Comparison of ENCODE assay signal across 9 cellular contexts in genomic region chr1:36133484-36133883, GRCh38. TPM values are rescaled to one million over a fixed set of nuclear protein-coding genes. Genes with fewer than 3 reads are reported as not detected.
DNase-seq lines count a peak whose midpoint lies in the region; ATAC-seq, FAIRE-seq and TF ChIP-seq lines count a peak whose summit lies in the region.
"Had no signal": no experiment of that assay in that cellular context is flagged by ENCODE, and none has a peak within 500 bp of the region (broad histone marks: within the 10 kb centered on the region; RNA-seq: fewer than 3 reads in every experiment).

No MANE protein-coding gene starts in this region.

- peaks cover 5% of the 10 kb centered on the region for H3K36me3 Mint-ChIP-seq in activated T-helper 1 cell treated with anti-CD3 and anti-CD28 coated beads, Interleukin-12 subunit alpha, Interleukin-12 subunit beta, Interleukin-2, Interleukin-4 antibody, amounts not matched to agents 30 ng/mL and 10 ng/mL and 1 ng/mL, durations not matched to agents 14 hours and 24 hours and 36 hours (ENCODE audit: low read depth)

- no peak for TF ChIP-seq POLR2A in GM12891 (IDR thresholded peaks at IDR 0.05; ENCODE audit: low read depth, low read length)
- no peak for TF ChIP-seq POLR2A in esophagus muscularis mucosa (IDR thresholded peaks at IDR 0.05; ENCODE audit: low read depth)

- DNase-seq in GM12891 (ENCODE audit: insufficient read length, low spot score) (no peak), RCC 7860 (ENCODE audit: low spot score) (peak; percentile 92), esophagus muscularis mucosa (ENCODE audit: extremely low spot score) (no peak), retinal pigment epithelial cell (ENCODE audit: low read depth) (peak; percentile 89), WERI-Rb-1 (no peak), UCSD-AML1 (lab: John Stamatoyannopoulos, UW; ENCODE audit: unreplicated experiment) (no peak)
- no peak for DNase-seq in activated T-helper 1 cell treated with anti-CD3 and anti-CD28 coated beads, Interleukin-12 subunit alpha, Interleukin-12 subunit beta, Interleukin-2, Interleukin-4 antibody, amounts not matched to agents 30 ng/mL and 10 ng/mL and 1 ng/mL, durations not matched to agents 14 hours and 24 hours and 36 hours (ENCODE audit: low spot score)

- no peak overlapping the region for H3K27ac Mint-ChIP-seq in activated T-helper 1 cell treated with anti-CD3 and anti-CD28 coated beads, Interleukin-12 subunit alpha, Interleukin-12 subunit beta, Interleukin-2, Interleukin-4 antibody, amounts not matched to agents 30 ng/mL and 10 ng/mL and 1 ng/mL, durations not matched to agents 14 hours and 24 hours and 36 hours
- H3K27ac Mint-ChIP-seq: activated naive CD8-positive, alpha-beta T cell had no signal

- intact Hi-C loops in esophagus muscularis mucosa (cut with DNase I): loop anchor here (10.0 kb wide), 1 partner anchor 291 kb away; no protein-coding TSS in a partner anchor
- intact Hi-C loops in activated T-helper 1 cell treated with anti-CD3 and anti-CD28 coated beads, Interleukin-12 subunit alpha, Interleukin-12 subunit beta, Interleukin-2, Interleukin-4 antibody, amounts not matched to agents 30 ng/mL and 10 ng/mL and 1 ng/mL, durations not matched to agents 14 hours and 24 hours and 36 hours (cut with micrococcal nuclease): no loop called here

- ATAC-seq in HG02642 (IDR thresholded peaks at IDR 0.05; ENCODE audit: poor library complexity, unreplicated experiment): no peak

- H3K4me3 ChIP-seq in esophagus muscularis mucosa (no peak overlapping the region), retinal pigment epithelial cell (ENCODE audit: low read length) (no peak overlapping the region), WERI-Rb-1 (ENCODE audit: low read depth, low read length) (no peak overlapping the region)

- 61% methylated on average over 2 of the region's 3 CpGs for WGBS in esophagus muscularis mucosa

- no peaks in the 10 kb centered on the region for H3K9me3 ChIP-seq in esophagus muscularis mucosa
- peaks cover 3% of the 10 kb centered on the region for H3K9me3 ChIP-seq in WERI-Rb-1 (ENCODE audit: severe bottlenecking)

- H3K4me3 Mint-ChIP-seq in activated T-helper 1 cell treated with anti-CD3 and anti-CD28 coated beads, Interleukin-12 subunit alpha, Interleukin-12 subunit beta, Interleukin-2, Interleukin-4 antibody, amounts not matched to agents 30 ng/mL and 10 ng/mL and 1 ng/mL, durations not matched to agents 14 hours and 24 hours and 36 hours: no peak overlapping the region
- H3K4me3 Mint-ChIP-seq: activated naive CD8-positive, alpha-beta T cell had no signal

- H3K27ac ChIP-seq in esophagus muscularis mucosa (replicated peaks in 1 of 4) (peak overlapping the region in 3 of 4 donors; percentile 73 to 83 (median 75)), WERI-Rb-1 (no peak overlapping the region)

- no peak for TF ChIP-seq CTCF in esophagus muscularis mucosa (IDR thresholded peaks at IDR 0.05)
- no peak for TF ChIP-seq CTCF in retinal pigment epithelial cell (conservative IDR thresholded peaks at IDR 0.05; ENCODE audit: low read depth, low read length)
- no peak for TF ChIP-seq CTCF in WERI-Rb-1 (IDR thresholded peaks at IDR 0.05; ENCODE audit: low read depth, low read length)

- H3K4me1 ChIP-seq in esophagus muscularis mucosa: peaks cover 33 to 52% (median 49%) of the 10 kb centered on the region in 4 donors

- FAIRE-seq in GM12891 (lab: Jason Lieb, UNC) (peak; percentile 79), RCC 7860 (lab: Jason Lieb, UNC) (peak; percentile 94)

- no peak for TF ChIP-seq EP300 in esophagus muscularis mucosa (IDR thresholded peaks at IDR 0.05)

- H3K27me3 ChIP-seq in esophagus muscularis mucosa (no peaks in the 10 kb centered on the region), WERI-Rb-1 (ENCODE audit: insufficient read depth, low read depth, severe bottlenecking) (no peaks in the 10 kb centered on the region)

- H3K9me3 Mint-ChIP-seq in activated T-helper 1 cell treated with anti-CD3 and anti-CD28 coated beads, Interleukin-12 subunit alpha, Interleukin-12 subunit beta, Interleukin-2, Interleukin-4 antibody, amounts not matched to agents 30 ng/mL and 10 ng/mL and 1 ng/mL, durations not matched to agents 14 hours and 24 hours and 36 hours: no peaks in the 10 kb centered on the region

- peaks cover 3% of the 10 kb centered on the region for H3K27me3 Mint-ChIP-seq in activated T-helper 1 cell treated with anti-CD3 and anti-CD28 coated beads, Interleukin-12 subunit alpha, Interleukin-12 subunit beta, Interleukin-2, Interleukin-4 antibody, amounts not matched to agents 30 ng/mL and 10 ng/mL and 1 ng/mL, durations not matched to agents 14 hours and 24 hours and 36 hours (ENCODE audit: insufficient read depth)
- H3K27me3 Mint-ChIP-seq: activated naive CD8-positive, alpha-beta T cell had no signal

- H3K36me3 ChIP-seq in esophagus muscularis mucosa (peaks cover 5 to 25% (median 20%) of the 10 kb centered on the region in 4 donors), WERI-Rb-1 (peaks cover 24% of the 10 kb centered on the region)

- H3K4me1 Mint-ChIP-seq in activated T-helper 1 cell treated with anti-CD3 and anti-CD28 coated beads, Interleukin-12 subunit alpha, Interleukin-12 subunit beta, Interleukin-2, Interleukin-4 antibody, amounts not matched to agents 30 ng/mL and 10 ng/mL and 1 ng/mL, durations not matched to agents 14 hours and 24 hours and 36 hours (ENCODE audit: low read depth): no peaks in the 10 kb centered on the region

TF ChIP-seq in GM12891, 5 proteins besides CTCF, POLR2A, EP300 and RAD21:
- TF ChIP-seq POLR2AphosphoS5 (IDR thresholded peaks at IDR 0.05; ENCODE audit: low read depth, low read length): no peak
- TF ChIP-seq PAX5 (IDR thresholded peaks at IDR 0.05; ENCODE audit: insufficient read depth, low read length, severe bottlenecking): no peak
- no peak for TF ChIP-seq POU2F2 (IDR thresholded peaks at IDR 0.05; ENCODE audit: low read depth, low read length)
- no peak for TF ChIP-seq TAF1 (IDR thresholded peaks at IDR 0.05; ENCODE audit: low read depth, low read length)
- no peak for TF ChIP-seq SPI1 (IDR thresholded peaks at IDR 0.05; ENCODE audit: low read depth, low read length)

RNA-seq across cellular contexts. Expression of gene COL8A2, which starts 8.5 kb away (rescaled TPM):
- 0.01 TPM for polyA plus RNA-seq in GM12891 (2012; ENCODE audit: low read depth, missing spikeins)
- 10 to 100 TPM; 20.7 to 57.4 (median 34.7) TPM for total RNA-seq in esophagus muscularis mucosa
- 0.08 TPM in 1 of 2 replicates, not detected in the other for total RNA-seq in activated T-helper 1 cell treated with anti-CD3 and anti-CD28 coated beads, Interleukin-12 subunit alpha, Interleukin-12 subunit beta, Interleukin-2, Interleukin-4 antibody, amounts not matched to agents 30 ng/mL and 10 ng/mL and 1 ng/mL, durations not matched to agents 14 hours and 24 hours and 36 hours

RNA-seq across cellular contexts. Expression of gene TRAPPC3, which starts 15.8 kb away (rescaled TPM):
- 48.6 TPM for polyA plus RNA-seq in GM12891 (2012; ENCODE audit: low read depth, missing spikeins)
- 100 to 1,000 TPM in 3 of 4 donors, 10 to 100 TPM in 1; 97.9 to 164 (median 122) TPM for total RNA-seq in esophagus muscularis mucosa
- total RNA-seq in activated T-helper 1 cell treated with anti-CD3 and anti-CD28 coated beads, Interleukin-12 subunit alpha, Interleukin-12 subunit beta, Interleukin-2, Interleukin-4 antibody, amounts not matched to agents 30 ng/mL and 10 ng/mL and 1 ng/mL, durations not matched to agents 14 hours and 24 hours and 36 hours: 74.2 and 74.4 TPM in 2 replicates

RNA-seq across cellular contexts. Expression of gene MAP7D1, which starts 22.5 kb away (rescaled TPM):
- 37.9 TPM for polyA plus RNA-seq in GM12891 (2012; ENCODE audit: low read depth, missing spikeins)
- total RNA-seq in esophagus muscularis mucosa: 100 to 1,000 TPM; 162 to 263 (median 225) TPM
- 167 and 169 TPM in 2 replicates for total RNA-seq in activated T-helper 1 cell treated with anti-CD3 and anti-CD28 coated beads, Interleukin-12 subunit alpha, Interleukin-12 subunit beta, Interleukin-2, Interleukin-4 antibody, amounts not matched to agents 30 ng/mL and 10 ng/mL and 1 ng/mL, durations not matched to agents 14 hours and 24 hours and 36 hours

RNA-seq across cellular contexts. Expression of gene ADPRS, which starts 44.8 kb away (rescaled TPM):
- 35.8 TPM for polyA plus RNA-seq in GM12891 (2012; ENCODE audit: low read depth, missing spikeins)
- 10 to 100 TPM; 23.3 to 45.8 (median 40.8) TPM for total RNA-seq in esophagus muscularis mucosa
- total RNA-seq in activated T-helper 1 cell treated with anti-CD3 and anti-CD28 coated beads, Interleukin-12 subunit alpha, Interleukin-12 subunit beta, Interleukin-2, Interleukin-4 antibody, amounts not matched to agents 30 ng/mL and 10 ng/mL and 1 ng/mL, durations not matched to agents 14 hours and 24 hours and 36 hours: 32.6 and 33.6 TPM in 2 replicates

RNA-seq across cellular contexts. Expression of gene TEKT2, which starts 49.6 kb away (rescaled TPM):
- 0.15 TPM for polyA plus RNA-seq in GM12891 (2012; ENCODE audit: low read depth, missing spikeins)
- total RNA-seq in esophagus muscularis mucosa: under 1 TPM in 1 of 4 donors, not detected in 3; 0.83 TPM
- 0.16 and 0.27 TPM in 2 replicates for total RNA-seq in activated T-helper 1 cell treated with anti-CD3 and anti-CD28 coated beads, Interleukin-12 subunit alpha, Interleukin-12 subunit beta, Interleukin-2, Interleukin-4 antibody, amounts not matched to agents 30 ng/mL and 10 ng/mL and 1 ng/mL, durations not matched to agents 14 hours and 24 hours and 36 hours

Comparison
In these comparisons a context has a peak if more than half of its experiments do, and no peak if none do; other contexts are left out.
1. DNase-seq: peak in RCC 7860 (single experiment) and retinal pigment epithelial cell (single experiment); none in GM12891 (single experiment), esophagus muscularis mucosa (single experiment), WERI-Rb-1 (single experiment), UCSD-AML1 (single experiment) and activated T-helper 1 cell treated with anti-CD3 and anti-CD28 coated beads, Interleukin-12 subunit alpha, Interleukin-12 subunit beta, Interleukin-2, Interleukin-4 antibody, amounts not matched to agents 30 ng/mL and 10 ng/mL and 1 ng/mL, durations not matched to agents 14 hours and 24 hours and 36 hours (single experiment).
2. RNA of gene COL8A2, which starts 8.5 kb away (total RNA-seq): 20.7 to 57.4 TPM in esophagus muscularis mucosa; 0.08 TPM in activated T-helper 1 cell treated with anti-CD3 and anti-CD28 coated beads, Interleukin-12 subunit alpha, Interleukin-12 subunit beta, Interleukin-2, Interleukin-4 antibody, amounts not matched to agents 30 ng/mL and 10 ng/mL and 1 ng/mL, durations not matched to agents 14 hours and 24 hours and 36 hours; every median in the first group is over 10 times any median in the second.